Comparison of ENCODE assay signal across 8 cellular contexts in genomic region chr7:129367700-129368388, GRCh38.
A peak's percentile ranks its signal among the peaks of the same experiment; 100 is the strongest.
DNase-seq lines count a peak whose midpoint lies in the region; ATAC-seq and TF ChIP-seq lines count a peak whose summit lies in the region.

No MANE protein-coding gene starts in this region.

- peak overlapping the region; percentile 26 for H2AFZ ChIP-seq in ACC112 (ENCODE audit: low read length, unreplicated experiment)

- H3K4me3 ChIP-seq in ACC112 (ENCODE audit: low read depth, low read length): peak overlapping the region; percentile 19
- H3K4me3 ChIP-seq in choroid plexus epithelial cell (ENCODE audit: low read depth, low read length): peak overlapping the region; percentile 22

- peak; percentile 79 for ATAC-seq in GM18511 (IDR thresholded peaks at IDR 0.05; ENCODE audit: unreplicated experiment)
- ATAC-seq in HG03095 (IDR thresholded peaks at IDR 0.05; ENCODE audit: unreplicated experiment): peak; percentile 68

- H3K79me2 ChIP-seq in ACC112 (ENCODE audit: control insufficient read depth, insufficient read depth, low read length, unreplicated experiment): no peaks in the 10 kb centered on the region

- H3K4me1 ChIP-seq in ACC112 (ENCODE audit: control insufficient read depth, insufficient read depth, low read length, unreplicated experiment): peaks cover 9% of the 10 kb centered on the region

- H3K27ac ChIP-seq in ACC112 (ENCODE audit: low read depth, low read length): no peak overlapping the region

- no peaks in the 10 kb centered on the region for H3K36me3 ChIP-seq in ACC112 (ENCODE audit: insufficient read depth, low read length)

- peak; percentile 69 for DNase-seq in NCI-H2227 treated with DMSO at 0.1 percent for 48 hours (lab: John Stamatoyannopoulos, UW)
- peak; percentile 53 for DNase-seq in activated CD4-positive, alpha-beta T cell treated with anti-CD3 and anti-CD28 coated beads for 1 hour
- peak; percentile 94 for DNase-seq in choroid plexus epithelial cell (ENCODE audit: low read depth)
- DNase-seq in kidney glomerular epithelial cell (lab: John Stamatoyannopoulos, UW): peak; percentile 46
- DNase-seq in stimulated activated CD4-positive, alpha-beta T cell treated with anti-CD3 and anti-CD28 coated beads, Interleukin-1b, Interleukin-23, amount 100 ng/mL, for 1 hour (ENCODE audit: low read depth in 2 of 2): peak; percentile 33 to 55

- H3K27me3 ChIP-seq in ACC112 (ENCODE audit: insufficient read depth, low read length): no peaks in the 10 kb centered on the region

- TF ChIP-seq CTCF in choroid plexus epithelial cell (conservative IDR thresholded peaks at IDR 0.05; ENCODE audit: low read depth, low read length): peak; percentile 94

Comparison
In these comparisons a context has a peak if more than half of its experiments do, and no peak if none do; other contexts are left out.
1. DNase-seq: peak in every context shown above with its lines; median percentile 94 in choroid plexus epithelial cell; 69 in NCI-H2227 treated with DMSO at 0.1 percent for 48 hours; 53 in activated CD4-positive, alpha-beta T cell treated with anti-CD3 and anti-CD28 coated beads for 1 hour; 46 in kidney glomerular epithelial cell; 44 in stimulated activated CD4-positive, alpha-beta T cell treated with anti-CD3 and anti-CD28 coated beads, Interleukin-1b, Interleukin-23, amount 100 ng/mL, for 1 hour.